Comparison of ENCODE assay signal across 1 cellular context in the genomic region with DNA sequence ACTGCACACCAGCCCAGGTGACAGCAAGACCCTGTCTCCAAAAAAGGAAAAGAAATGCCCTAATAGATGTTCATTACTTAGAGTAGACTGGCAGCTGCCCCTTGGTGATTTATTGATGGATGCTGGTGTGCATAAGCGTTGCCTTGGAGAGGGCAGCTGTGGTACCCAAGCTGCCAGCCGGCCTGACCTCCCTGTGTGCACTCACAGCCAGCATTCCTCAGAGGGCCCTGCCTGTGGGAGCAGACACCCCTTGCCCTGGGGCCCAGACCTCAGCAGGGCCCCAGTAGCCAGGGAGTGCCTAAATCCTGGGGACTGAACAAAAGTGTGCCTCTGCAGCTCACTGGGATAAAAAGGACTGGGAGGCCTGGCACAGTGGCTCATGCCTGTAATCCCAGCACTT.
TF ChIP-seq lines count a peak whose summit lies in the region.

No MANE protein-coding gene starts in this region.

TF ChIP-seq in HepG2, 621 proteins besides CTCF, POLR2A, EP300 and RAD21:
- TF ChIP-seq HOXA9 (CRISPR knock-in tag; IDR thresholded peaks at IDR 0.05; ENCODE audit: borderline replicate concordance) (no peak), AGO2 (optimal IDR thresholded peaks at IDR 0.05; ENCODE audit: low read depth, low read length) (peak; percentile 42)
TF ChIP-seq in HepG2: peak in this region for 1.
